1 cellular context compared by ENCODE assay signal in genomic region chr1:244864253-244865027, GRCh38.
A peak's percentile ranks its signal among the peaks of the same experiment; 100 is the strongest.
TF ChIP-seq lines count a peak whose summit lies in the region.

TSS of gene HNRNPU (minus strand) at chr1:244864543. CDS start at chr1:244864307, 236 bp downstream.

TF ChIP-seq in HepG2, 621 proteins besides CTCF, POLR2A, EP300 and RAD21 (continued from another document and continues in another):
- no peak for TF ChIP-seq ZNF784 (CRISPR knock-in tag; IDR thresholded peaks at IDR 0.05; ENCODE audit: borderline replicate concordance)
- TF ChIP-seq REL (CRISPR knock-in tag; conservative IDR thresholded peaks at IDR 0.05): no peak
- no peak; the same call in 1 of the 2 replicates for TF ChIP-seq PITX1 (CRISPR knock-in tag; IDR thresholded peaks at IDR 0.05)
- TF ChIP-seq GATA4 (IDR thresholded peaks at IDR 0.05; ENCODE audit: borderline replicate concordance, low read depth): peak; percentile 35; the same call in 1 of the 2 replicates
- TF ChIP-seq ZNF362 (CRISPR knock-in tag; IDR thresholded peaks at IDR 0.05; ENCODE audit: borderline replicate concordance): no peak
- no peak for TF ChIP-seq IRF1 (CRISPR knock-in tag; IDR thresholded peaks at IDR 0.05; ENCODE audit: low read depth)
- 0 out of 2 replicates have a peak, but pooled peaks have one; percentile 47 for TF ChIP-seq RCOR2 (CRISPR knock-in tag; IDR thresholded peaks at IDR 0.05)
- no peak for TF ChIP-seq SETDB1 (CRISPR knock-in tag; IDR thresholded peaks at IDR 0.05; ENCODE audit: borderline replicate concordance)
- TF ChIP-seq RFX5 (IDR thresholded peaks at IDR 0.05; ENCODE audit: low read depth, low read length): no peak
- TF ChIP-seq ZNF841 (CRISPR knock-in tag; IDR thresholded peaks at IDR 0.05; ENCODE audit: borderline replicate concordance): no peak
- no peak for TF ChIP-seq ZNF672 (CRISPR knock-in tag; IDR thresholded peaks at IDR 0.05)
- TF ChIP-seq ZNF749 (CRISPR knock-in tag; IDR thresholded peaks at IDR 0.05; ENCODE audit: borderline replicate concordance): no peak
- TF ChIP-seq ZNF547 (CRISPR knock-in tag; IDR thresholded peaks at IDR 0.05): peak; percentile 75; the same call in 1 of the 2 replicates
- TF ChIP-seq ZNF407 (CRISPR knock-in tag; IDR thresholded peaks at IDR 0.05; ENCODE audit: not compliant biosample characterization): peak; percentile 39
- no peak for TF ChIP-seq ZNF83 (CRISPR knock-in tag; IDR thresholded peaks at IDR 0.05; ENCODE audit: borderline replicate concordance)
- no peak for TF ChIP-seq ZNF513 (CRISPR knock-in tag; conservative IDR thresholded peaks at IDR 0.05)
- no peak for TF ChIP-seq CERS6 (CRISPR knock-in tag; IDR thresholded peaks at IDR 0.05)
- no peak for TF ChIP-seq PBX3 (CRISPR knock-in tag; IDR thresholded peaks at IDR 0.05; ENCODE audit: borderline replicate concordance)
- peak; percentile 85 for TF ChIP-seq UBTF (CRISPR knock-in tag; IDR thresholded peaks at IDR 0.05)
- no peak; the same call in 1 of the 2 replicates for TF ChIP-seq ZHX2 (IDR thresholded peaks at IDR 0.05; ENCODE audit: low read depth)
- TF ChIP-seq ZHX2 (CRISPR knock-in tag; IDR thresholded peaks at IDR 0.05; ENCODE audit: borderline replicate concordance): no peak
- peak; percentile 86; the same call in 1 of the 2 replicates for TF ChIP-seq ZNF788 (CRISPR knock-in tag; IDR thresholded peaks at IDR 0.05; ENCODE audit: borderline replicate concordance)
- TF ChIP-seq TP53 (CRISPR knock-in tag; conservative IDR thresholded peaks at IDR 0.05): no peak; the same call in 1 of the 2 replicates
- no peak for TF ChIP-seq KDM1A (CRISPR knock-in tag; IDR thresholded peaks at IDR 0.05)
- TF ChIP-seq ZNF724P (CRISPR knock-in tag; IDR thresholded peaks at IDR 0.05; ENCODE audit: borderline replicate concordance): peak; percentile 74
- no peak for TF ChIP-seq HNRNPH1 (optimal IDR thresholded peaks at IDR 0.05; ENCODE audit: low read depth, low read length)
- TF ChIP-seq ZNF674 (CRISPR knock-in tag; IDR thresholded peaks at IDR 0.05; ENCODE audit: low read depth): no peak
- TF ChIP-seq GABPB1 (CRISPR knock-in tag; IDR thresholded peaks at IDR 0.05): peak; percentile 87
- peak; percentile 89 for TF ChIP-seq KAT8 (CRISPR knock-in tag; IDR thresholded peaks at IDR 0.05)
- TF ChIP-seq ZNF335 (CRISPR knock-in tag; IDR thresholded peaks at IDR 0.05): 0 out of 2 replicates have a peak, but pooled peaks have one; percentile 60
- TF ChIP-seq ZNF552 (CRISPR knock-in tag; IDR thresholded peaks at IDR 0.05; ENCODE audit: borderline replicate concordance): peak; percentile 62; the same call in 1 of the 2 replicates
